Comparison of ENCODE assay signal across 10 cellular contexts in genomic region chr9:130962418-130963316, GRCh38. TPM values are rescaled to one million over a fixed set of nuclear protein-coding genes. Genes with fewer than 3 reads are reported as not detected.
DNase-seq lines count a peak whose midpoint lies in the region; ATAC-seq and TF ChIP-seq lines count a peak whose summit lies in the region.
"Had no signal": no experiment of that assay in that cellular context is flagged by ENCODE, and none has a peak within 500 bp of the region (broad histone marks: within the 10 kb centered on the region; RNA-seq: fewer than 3 reads in every experiment).

No MANE protein-coding gene starts in this region.

- H3K27ac ChIP-seq in PC-9, result no peak overlapping the region

- H3K27ac Mint-ChIP-seq in activated CD4-positive, alpha-beta T cell treated with anti-CD3 and anti-CD28 coated beads, Interleukin-2, amount 10 ng/mL, durations not matched to agents 7 days and 5 days, result no peak overlapping the region

- H3K4me2 ChIP-seq in PC-9, result peak overlapping the region; percentile 48

- H3K9me3 Mint-ChIP-seq in activated CD4-positive, alpha-beta T cell treated with anti-CD3 and anti-CD28 coated beads, Interleukin-2, amount 10 ng/mL, durations not matched to agents 7 days and 5 days, result peaks cover 5% of the 10 kb centered on the region
- H3K9me3 Mint-ChIP-seq: neural crest cell had no signal

- H3K36me3 ChIP-seq in PC-9 (ENCODE audit: low read depth), result no peaks in the 10 kb centered on the region

- no peaks in the 10 kb centered on the region for H4K20me1 ChIP-seq in PC-9 (ENCODE audit: insufficient read depth)

- peaks cover 1% of the 10 kb centered on the region for H3K4me1 Mint-ChIP-seq in activated CD4-positive, alpha-beta T cell treated with anti-CD3 and anti-CD28 coated beads, Interleukin-2, amount 10 ng/mL, durations not matched to agents 7 days and 5 days
- H3K4me1 Mint-ChIP-seq: neural crest cell had no signal

- H3K9me3 ChIP-seq in PC-9 (ENCODE audit: insufficient read depth, low read depth), result no peaks in the 10 kb centered on the region

- intact Hi-C loops in PC-9 (cut with micrococcal nuclease; ENCODE audit: unreplicated experiment), result loop anchor here (1.0 kb wide), 1 partner anchor 15 kb away; no protein-coding TSS in a partner anchor

- no peaks in the 10 kb centered on the region for H3K79me2 ChIP-seq in PC-9 (ENCODE audit: low read depth)

- POLR2A ChIA-PET in PC-9 (lab: Charles Lee; ENCODE audit: unreplicated experiment), result interaction anchor here (0.5 to 0.8 kb wide), 3 partner anchors 781 to 1203 kb away, joined by 7 to 13 read pairs (median 7); no protein-coding TSS in a partner anchor
- POLR2A ChIA-PET in activated CD4-positive, alpha-beta T cell treated with anti-CD3 and anti-CD28 coated beads, Interleukin-2, amount 10 ng/mL, durations not matched to agents 7 days and 5 days (lab: Charles Lee), result no interaction called here

- H3K4me1 ChIP-seq in PC-9 (replicated peaks; ENCODE audit: insufficient read depth), result peaks cover 21% of the 10 kb centered on the region

- H3K4me3 ChIP-seq in PC-9, result no peak overlapping the region

- no peaks in the 10 kb centered on the region; the same call in 1 of the 2 replicates for H3K9me2 ChIP-seq in PC-9 (ENCODE audit: insufficient read depth)

- peaks cover 6% of the 10 kb centered on the region; the same call in 1 of the 2 replicates for H3K27me3 ChIP-seq in PC-9 (ENCODE audit: insufficient read depth, low read depth)

- H3K27me3 Mint-ChIP-seq in activated CD4-positive, alpha-beta T cell treated with anti-CD3 and anti-CD28 coated beads, Interleukin-2, amount 10 ng/mL, durations not matched to agents 7 days and 5 days, result peaks cover 1% of the 10 kb centered on the region

- TF ChIP-seq CTCF in PC-9 (conservative IDR thresholded peaks at IDR 0.05), result no peak
- no peak for TF ChIP-seq CTCF in omental fat pad (IDR thresholded peaks at IDR 0.05)

- no peak overlapping the region for H2AFZ ChIP-seq in PC-9

- CTCF ChIA-PET in PC-9 (lab: Charles Lee), result interaction anchor here (0.6 to 1.2 kb wide), 3 partner anchors 16 to 293 kb away, joined by 3 to 6 read pairs (median 3); no protein-coding TSS in a partner anchor
- CTCF ChIA-PET in activated CD4-positive, alpha-beta T cell treated with anti-CD3 and anti-CD28 coated beads, Interleukin-2, amount 10 ng/mL, durations not matched to agents 7 days and 5 days (lab: Charles Lee), result no interaction called here

- DNase-seq in DMS79 (lab: John Stamatoyannopoulos, UW) (peak; percentile 74), PC-9 (peak; percentile 84 to 88), epidermal melanocyte (ENCODE audit: insufficient read length, low spot score) (peak; percentile 97), omental fat pad (ENCODE audit: low spot score) (no peak)
- DNase-seq in central memory CD4-positive, alpha-beta T cell, result no peak
- DNase-seq in activated CD4-positive, alpha-beta T cell treated with anti-CD3 and anti-CD28 coated beads, Interleukin-2, amount 10 ng/mL, durations not matched to agents 7 days and 5 days, result no peak
- DNase-seq in activated naive CD4-positive, alpha-beta T cell (lab: John Stamatoyannopoulos, UW), result no peak

- peaks cover 4% of the 10 kb centered on the region for H3K36me3 Mint-ChIP-seq in activated CD4-positive, alpha-beta T cell treated with anti-CD3 and anti-CD28 coated beads, Interleukin-2, amount 10 ng/mL, durations not matched to agents 7 days and 5 days (ENCODE audit: low read depth)

- ATAC-seq in omental fat pad (ENCODE audit: low FRiP score) (peak; percentile 74), HG03565 (IDR thresholded peaks at IDR 0.05; ENCODE audit: unreplicated experiment) (no peak)

- no TSS peak for BruUV-seq in PC-9 (replicated peaks; lab: Mats Ljungman, UMichigan)

- peaks cover 4% of the 10 kb centered on the region; the same call in 1 of the 2 replicates for H3F3A ChIP-seq in PC-9 (ENCODE audit: insufficient read depth, low read depth)

- H3K4me3 Mint-ChIP-seq in activated CD4-positive, alpha-beta T cell treated with anti-CD3 and anti-CD28 coated beads, Interleukin-2, amount 10 ng/mL, durations not matched to agents 7 days and 5 days, result no peak overlapping the region
- H3K4me3 Mint-ChIP-seq: neural crest cell had no signal

RNA-seq across cellular contexts. Expression of gene FIBCD1, which starts 23.6 kb away (rescaled TPM):
- total RNA-seq in PC-9 (2021) (2.7 and 4.1 TPM in 2 replicates), omental fat pad (1 to 10 TPM in 1 of 4 donors, not detected in 3; 1.6 TPM)
- total RNA-seq in activated CD4-positive, alpha-beta T cell treated with anti-CD3 and anti-CD28 coated beads, Interleukin-2, amount 10 ng/mL, durations not matched to agents 7 days and 5 days, result not detected
- total RNA-seq: activated CD8-positive, alpha-beta memory T cell treated with anti-CD3 and anti-CD28 coated beads for 36 hours had no signal

RNA-seq across cellular contexts. Expression of gene LAMC3, which starts 46.3 kb away (rescaled TPM):
- 0.38 and 0.41 TPM in 2 replicates for total RNA-seq in PC-9 (2021)
- 1 to 10 TPM in 1 of 4 donors, under 1 TPM in 3; 0.09 to 1.9 (median 0.65) TPM for total RNA-seq in omental fat pad
- under 1 TPM; 0.27 TPM for total RNA-seq in activated CD4-positive, alpha-beta T cell treated with anti-CD3 and anti-CD28 coated beads, Interleukin-2, amount 10 ng/mL, durations not matched to agents 7 days and 5 days

Comparison
In these comparisons a context has a peak if more than half of its experiments do, and no peak if none do; other contexts are left out.
1. DNase-seq: peak in DMS79 (single experiment), PC-9 (2 of 2) and epidermal melanocyte (single experiment); none in omental fat pad (single experiment), central memory CD4-positive, alpha-beta T cell (single experiment), activated CD4-positive, alpha-beta T cell treated with anti-CD3 and anti-CD28 coated beads, Interleukin-2, amount 10 ng/mL, durations not matched to agents 7 days and 5 days (single experiment) and activated naive CD4-positive, alpha-beta T cell (0 of 4).